1 cellular context compared by ENCODE assay signal in the genomic region with DNA sequence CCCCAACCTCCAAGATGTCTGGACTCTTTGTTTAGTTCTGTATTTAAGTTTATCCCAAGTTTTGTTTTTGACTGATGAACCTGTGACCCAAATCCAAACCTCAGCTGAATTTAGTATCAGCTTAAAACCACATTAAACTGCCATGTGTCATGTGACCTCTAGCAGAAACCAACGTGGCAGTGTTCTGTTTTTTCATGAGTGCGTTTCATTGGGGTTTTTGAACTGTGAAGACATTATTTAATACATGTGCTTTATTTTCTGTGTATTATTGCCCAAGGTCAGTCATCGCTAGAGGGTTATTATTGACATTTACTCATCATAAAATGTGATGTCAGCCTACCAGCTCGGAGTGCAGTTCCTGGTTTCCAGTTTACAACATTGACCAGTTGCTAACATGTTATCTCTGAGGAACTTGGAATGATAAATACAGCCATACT.
A peak's percentile ranks its signal among the peaks of the same experiment; 100 is the strongest.
TF ChIP-seq lines count a peak whose summit lies in the region.

No MANE protein-coding gene starts in this region.

TF ChIP-seq in IMR-90, 13 proteins besides CTCF, POLR2A, EP300 and RAD21:
- TF ChIP-seq BHLHE40 (IDR thresholded peaks at IDR 0.05; ENCODE audit: low read depth, low read length), result no peak
- TF ChIP-seq RFX5 (IDR thresholded peaks at IDR 0.05; ENCODE audit: low read depth, low read length), result no peak
- TF ChIP-seq, protein P1, sequence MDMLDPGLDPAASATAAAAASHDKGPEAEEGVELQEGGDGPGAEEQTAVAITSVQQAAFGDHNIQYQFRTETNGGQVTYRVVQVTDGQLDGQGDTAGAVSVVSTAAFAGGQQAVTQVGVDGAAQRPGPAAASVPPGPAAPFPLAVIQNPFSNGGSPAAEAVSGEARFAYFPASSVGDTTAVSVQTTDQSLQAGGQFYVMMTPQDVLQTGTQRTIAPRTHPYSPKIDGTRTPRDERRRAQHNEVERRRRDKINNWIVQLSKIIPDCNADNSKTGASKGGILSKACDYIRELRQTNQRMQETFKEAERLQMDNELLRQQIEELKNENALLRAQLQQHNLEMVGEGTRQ (IDR thresholded peaks at IDR 0.05; ENCODE audit: low read depth, low read length), result peak; percentile 79
